Comparison of ENCODE assay signal across 1 cellular context in the genomic region with DNA sequence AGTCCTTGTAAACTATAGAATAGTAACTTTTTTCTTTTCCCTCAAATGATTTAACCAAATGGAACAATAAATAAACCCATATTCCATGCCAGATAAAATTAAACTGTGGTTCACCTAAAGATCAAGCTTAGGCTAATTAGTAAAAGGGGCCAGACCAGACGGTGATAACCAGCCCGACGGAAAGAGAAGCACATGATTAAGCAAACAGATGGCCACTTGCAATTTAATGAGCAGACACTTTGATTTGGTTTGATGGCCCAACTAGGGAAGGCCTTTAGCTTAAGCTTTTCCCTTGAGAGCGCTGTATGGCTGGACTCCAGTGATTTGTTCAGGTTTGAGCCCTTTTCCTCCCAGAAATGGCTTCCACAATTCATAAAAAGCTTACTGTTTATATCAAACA.
TF ChIP-seq lines count a peak whose summit lies in the region.

No MANE protein-coding gene starts in this region.

TF ChIP-seq in GM23338, 12 proteins besides CTCF, POLR2A, EP300 and RAD21 (continued from another document):
- no peak for TF ChIP-seq ZNF331 (CRISPR knock-in tag; IDR thresholded peaks at IDR 0.05; ENCODE audit: low read depth)
- TF ChIP-seq, protein P1, sequence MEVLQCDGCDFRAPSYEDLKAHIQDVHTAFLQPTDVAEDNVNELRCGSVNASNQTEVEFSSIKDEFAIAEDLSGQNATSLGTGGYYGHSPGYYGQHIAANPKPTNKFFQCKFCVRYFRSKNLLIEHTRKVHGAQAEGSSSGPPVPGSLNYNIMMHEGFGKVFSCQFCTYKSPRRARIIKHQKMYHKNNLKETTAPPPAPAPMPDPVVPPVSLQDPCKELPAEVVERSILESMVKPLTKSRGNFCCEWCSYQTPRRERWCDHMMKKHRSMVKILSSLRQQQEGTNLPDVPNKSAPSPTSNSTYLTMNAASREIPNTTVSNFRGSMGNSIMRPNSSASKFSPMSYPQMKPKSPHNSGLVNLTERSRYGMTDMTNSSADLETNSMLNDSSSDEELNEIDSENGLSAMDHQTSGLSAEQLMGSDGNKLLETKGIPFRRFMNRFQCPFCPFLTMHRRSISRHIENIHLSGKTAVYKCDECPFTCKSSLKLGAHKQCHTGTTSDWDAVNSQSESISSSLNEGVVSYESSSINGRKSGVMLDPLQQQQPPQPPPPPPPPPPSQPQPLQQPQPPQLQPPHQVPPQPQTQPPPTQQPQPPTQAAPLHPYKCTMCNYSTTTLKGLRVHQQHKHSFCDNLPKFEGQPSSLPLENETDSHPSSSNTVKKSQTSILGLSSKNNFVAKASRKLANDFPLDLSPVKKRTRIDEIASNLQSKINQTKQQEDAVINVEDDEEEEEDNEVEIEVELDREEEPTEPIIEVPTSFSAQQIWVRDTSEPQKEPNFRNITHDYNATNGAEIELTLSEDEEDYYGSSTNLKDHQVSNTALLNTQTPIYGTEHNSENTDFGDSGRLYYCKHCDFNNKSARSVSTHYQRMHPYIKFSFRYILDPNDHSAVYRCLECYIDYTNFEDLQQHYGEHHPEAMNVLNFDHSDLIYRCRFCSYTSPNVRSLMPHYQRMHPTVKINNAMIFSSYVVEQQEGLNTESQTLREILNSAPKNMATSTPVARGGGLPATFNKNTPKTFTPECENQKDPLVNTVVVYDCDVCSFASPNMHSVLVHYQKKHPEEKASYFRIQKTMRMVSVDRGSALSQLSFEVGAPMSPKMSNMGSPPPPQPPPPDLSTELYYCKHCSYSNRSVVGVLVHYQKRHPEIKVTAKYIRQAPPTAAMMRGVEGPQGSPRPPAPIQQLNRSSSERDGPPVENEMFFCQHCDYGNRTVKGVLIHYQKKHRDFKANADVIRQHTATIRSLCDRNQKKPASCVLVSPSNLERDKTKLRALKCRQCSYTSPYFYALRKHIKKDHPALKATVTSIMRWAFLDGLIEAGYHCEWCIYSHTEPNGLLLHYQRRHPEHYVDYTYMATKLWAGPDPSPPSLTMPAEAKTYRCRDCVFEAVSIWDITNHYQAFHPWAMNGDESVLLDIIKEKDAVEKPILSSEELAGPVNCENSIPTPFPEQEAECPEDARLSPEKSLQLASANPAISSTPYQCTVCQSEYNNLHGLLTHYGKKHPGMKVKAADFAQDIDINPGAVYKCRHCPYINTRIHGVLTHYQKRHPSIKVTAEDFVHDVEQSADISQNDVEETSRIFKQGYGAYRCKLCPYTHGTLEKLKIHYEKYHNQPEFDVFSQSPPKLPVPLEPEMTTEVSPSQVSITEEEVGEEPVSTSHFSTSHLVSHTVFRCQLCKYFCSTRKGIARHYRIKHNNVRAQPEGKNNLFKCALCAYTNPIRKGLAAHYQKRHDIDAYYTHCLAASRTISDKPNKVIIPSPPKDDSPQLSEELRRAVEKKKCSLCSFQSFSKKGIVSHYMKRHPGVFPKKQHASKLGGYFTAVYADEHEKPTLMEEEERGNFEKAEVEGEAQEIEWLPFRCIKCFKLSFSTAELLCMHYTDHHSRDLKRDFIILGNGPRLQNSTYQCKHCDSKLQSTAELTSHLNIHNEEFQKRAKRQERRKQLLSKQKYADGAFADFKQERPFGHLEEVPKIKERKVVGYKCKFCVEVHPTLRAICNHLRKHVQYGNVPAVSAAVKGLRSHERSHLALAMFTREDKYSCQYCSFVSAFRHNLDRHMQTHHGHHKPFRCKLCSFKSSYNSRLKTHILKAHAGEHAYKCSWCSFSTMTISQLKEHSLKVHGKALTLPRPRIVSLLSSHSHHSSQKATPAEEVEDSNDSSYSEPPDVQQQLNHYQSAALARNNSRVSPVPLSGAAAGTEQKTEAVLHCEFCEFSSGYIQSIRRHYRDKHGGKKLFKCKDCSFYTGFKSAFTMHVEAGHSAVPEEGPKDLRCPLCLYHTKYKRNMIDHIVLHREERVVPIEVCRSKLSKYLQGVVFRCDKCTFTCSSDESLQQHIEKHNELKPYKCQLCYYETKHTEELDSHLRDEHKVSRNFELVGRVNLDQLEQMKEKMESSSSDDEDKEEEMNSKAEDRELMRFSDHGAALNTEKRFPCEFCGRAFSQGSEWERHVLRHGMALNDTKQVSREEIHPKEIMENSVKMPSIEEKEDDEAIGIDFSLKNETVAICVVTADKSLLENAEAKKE (CRISPR knock-in tag; IDR thresholded peaks at IDR 0.05), result no peak
- TF ChIP-seq EZH2phosphoT487 (IDR thresholded peaks at IDR 0.05; ENCODE audit: unreplicated experiment), result no peak
TF ChIP-seq in GM23338: peak in this region for 0.
